In the genomic region with DNA sequence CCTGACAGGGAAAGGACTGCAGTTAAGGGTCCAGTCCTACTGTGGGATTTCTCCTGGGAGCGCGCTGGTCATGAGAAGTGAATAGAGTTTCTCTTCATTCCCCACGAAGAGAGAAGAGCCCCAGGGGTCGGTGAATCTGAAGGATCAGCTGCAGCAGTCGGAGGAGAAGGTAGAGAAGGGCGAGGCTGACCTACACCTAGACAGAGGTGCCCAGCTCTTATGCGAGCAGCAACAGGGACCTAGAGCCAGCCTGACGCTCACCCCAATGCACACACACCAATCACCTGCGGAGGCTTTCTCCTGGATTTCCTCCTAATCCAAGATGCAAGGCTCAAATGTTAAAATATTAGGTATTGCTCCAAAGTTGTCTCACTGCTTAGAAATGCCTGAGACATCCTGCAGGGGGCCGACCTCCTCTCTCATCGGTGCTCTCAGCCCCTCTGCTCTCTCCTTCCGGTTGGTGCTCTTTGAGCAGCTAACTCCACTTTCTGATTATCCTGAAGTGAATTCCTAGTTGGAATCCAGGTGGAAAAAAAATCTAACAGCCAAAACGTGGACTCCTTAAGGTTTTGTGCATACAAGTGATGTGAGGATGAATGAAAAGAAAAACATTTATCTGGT, we compare ENCODE assay signal across 12 cellular contexts.
DNase-seq lines count a peak whose midpoint lies in the region; ATAC-seq, FAIRE-seq and TF ChIP-seq lines count a peak whose summit lies in the region.
"Had no signal": no experiment of that assay in that cellular context is flagged by ENCODE, and none has a peak within 500 bp of the region (broad histone marks: within the 10 kb centered on the region; RNA-seq: fewer than 3 reads in every experiment).

No MANE protein-coding gene starts in this region.

- no peak overlapping the region for H2BK120ac ChIP-seq in mesenchymal stem cell (ENCODE audit: low read depth, low read length)

- no peak for FAIRE-seq in astrocyte (lab: Jason Lieb, UNC)

- no peak overlapping the region for H2BK12ac ChIP-seq in mesenchymal stem cell (ENCODE audit: low read length in 2 of 2)

- no peak overlapping the region for H3K4me2 ChIP-seq in Karpas-422 (ENCODE audit: low read depth, low read length, poor library complexity, severe bottlenecking)
- no peak overlapping the region for H3K4me2 ChIP-seq in astrocyte (ENCODE audit: low read length)
- no peak overlapping the region for H3K4me2 ChIP-seq in mesenchymal stem cell (ENCODE audit: low read length, poor library complexity, severe bottlenecking)

- 0 out of 2 replicates have a peak, but pooled peaks cover 2% of the 10 kb centered on the region for H3K27me3 ChIP-seq in Karpas-422 (ENCODE audit: low read length)
- H3K27me3 ChIP-seq in astrocyte (ENCODE audit: insufficient read depth, low read length) = no peaks in the 10 kb centered on the region
- no peaks in the 10 kb centered on the region for H3K27me3 ChIP-seq in mesenchymal stem cell (ENCODE audit: control insufficient read depth in 1 of 2, insufficient read depth in 1 of 2, low read length in 2 of 2)

- H3K14ac ChIP-seq in mesenchymal stem cell (ENCODE audit: low read length in 2 of 2) = no peak overlapping the region

- TF ChIP-seq CTCF in GM12864 (IDR thresholded peaks at IDR 0.05; ENCODE audit: low read depth, low read length, missing control alignments) (peak; percentile 50), astrocyte (IDR thresholded peaks at IDR 0.05; ENCODE audit: insufficient read depth, low read depth, low read length) (peak; percentile 20)

- no peaks in the 10 kb centered on the region for H3K9me2 ChIP-seq in Karpas-422 (replicated peaks; ENCODE audit: insufficient read depth, low read length)

- H3K4me3 ChIP-seq in GM12864 (ENCODE audit: low read depth, low read length) = no peak overlapping the region
- no peak overlapping the region for H3K4me3 ChIP-seq in Karpas-422 (ENCODE audit: low read length)
- H3K4me3 ChIP-seq in astrocyte (ENCODE audit: insufficient read depth, low read depth, low read length) = no peak overlapping the region
- H3K4me3 ChIP-seq in mesenchymal stem cell (ENCODE audit: insufficient read depth in 1 of 2, low read depth in 1 of 2, low read length in 2 of 2) = no peak overlapping the region

- no peak overlapping the region for H2AFZ ChIP-seq in Karpas-422 (ENCODE audit: low read length)
- H2AFZ ChIP-seq in astrocyte (ENCODE audit: low read depth, low read length) = no peak overlapping the region
- H2AFZ ChIP-seq in mesenchymal stem cell (ENCODE audit: low read depth, low read length) = no peak overlapping the region

- no peaks in the 10 kb centered on the region for H3K9me3 Mint-ChIP-seq in astrocyte (ENCODE audit: unreplicated experiment)
- H3K9me3 Mint-ChIP-seq: activated naive CD8-positive, alpha-beta T cell treated with anti-CD3 and anti-CD28 coated beads, Interleukin-2, amount 10 ng/mL, durations not matched to agents 7 days and 5 days had no signal

- H3K36me3 ChIP-seq in Karpas-422 (ENCODE audit: insufficient read depth, low read length) = no peaks in the 10 kb centered on the region
- no peaks in the 10 kb centered on the region for H3K36me3 ChIP-seq in astrocyte (ENCODE audit: insufficient read depth, low read length)
- H3K36me3 ChIP-seq in mesenchymal stem cell (ENCODE audit: control insufficient read depth in 1 of 2, insufficient read depth in 2 of 2, low read depth in 1 of 2, low read length in 2 of 2) = peaks cover 0 to 6% of the 10 kb centered on the region in 2 experiments

- no peak for DNase-seq in GM12864 (ENCODE audit: low read depth)
- peak; percentile 61 for DNase-seq in Karpas-422
- no peak for DNase-seq in astrocyte (ENCODE audit: low read depth)
- no peak for DNase-seq in mesenchymal stem cell
- DNase-seq in occipital lobe (lab: John Stamatoyannopoulos, UW) = no peak
- DNase-seq in activated naive CD4-positive, alpha-beta T cell treated with anti-CD3 and anti-CD28 coated beads, Interleukin-2, amount 50 U/mL, for 16 hours = no peak
- DNase-seq: activated naive CD8-positive, alpha-beta T cell treated with anti-CD3 and anti-CD28 coated beads, Interleukin-2, amount 10 ng/mL, durations not matched to agents 7 days and 5 days; NCI-H2081 treated with DMSO at 0.1 percent for 48 hours; SHP77 treated with DMSO at 0.1 percent for 48 hours had no signal

- H3K9me3 ChIP-seq in Karpas-422 (ENCODE audit: low read length) (no peaks in the 10 kb centered on the region), astrocyte (ENCODE audit: insufficient read depth, low read depth, low read length) (no peaks in the 10 kb centered on the region), mesenchymal stem cell (ENCODE audit: control insufficient read depth, low read length) (no peaks in the 10 kb centered on the region)

- no peak overlapping the region for H3K23ac ChIP-seq in mesenchymal stem cell (ENCODE audit: low read length in 2 of 2)

- H3K79me2 ChIP-seq in Karpas-422 (ENCODE audit: low read length) (no peaks in the 10 kb centered on the region), astrocyte (ENCODE audit: insufficient read depth, low read length) (no peaks in the 10 kb centered on the region)

- ATAC-seq in GM18873 (IDR thresholded peaks at IDR 0.05; ENCODE audit: low FRiP score, unreplicated experiment) (no peak), HG03025 (IDR thresholded peaks at IDR 0.05; ENCODE audit: low FRiP score, unreplicated experiment) (no peak)

- H2BK5ac ChIP-seq in mesenchymal stem cell (ENCODE audit: low read depth, low read length, poor library complexity, severe bottlenecking) = no peak overlapping the region

- H3K27ac Mint-ChIP-seq in astrocyte (ENCODE audit: unreplicated experiment) = no peak overlapping the region
- H3K27ac Mint-ChIP-seq: activated naive CD8-positive, alpha-beta T cell treated with anti-CD3 and anti-CD28 coated beads, Interleukin-2, amount 10 ng/mL, durations not matched to agents 7 days and 5 days; nephron had no signal

- H3K27ac ChIP-seq in Karpas-422 (ENCODE audit: low read length) = no peak overlapping the region
- H3K27ac ChIP-seq in astrocyte (ENCODE audit: low read depth, low read length) = no peak overlapping the region
- no peak overlapping the region for H3K27ac ChIP-seq in mesenchymal stem cell (ENCODE audit: low read length, poor library complexity, severe bottlenecking)

- H4K20me1 ChIP-seq in Karpas-422 (ENCODE audit: insufficient read depth, low read depth, low read length) (no peaks in the 10 kb centered on the region), astrocyte (ENCODE audit: insufficient read depth, low read length) (no peaks in the 10 kb centered on the region)

- H2BK15ac ChIP-seq in mesenchymal stem cell (ENCODE audit: low read depth, poor library complexity, severe bottlenecking) = no peak overlapping the region

- H3K9ac ChIP-seq in Karpas-422 (ENCODE audit: low read length) (no peak overlapping the region), astrocyte (ENCODE audit: low read length) (no peak overlapping the region), mesenchymal stem cell (ENCODE audit: low read length) (no peak overlapping the region)

- no peak overlapping the region for H4K8ac ChIP-seq in mesenchymal stem cell (ENCODE audit: low read length)

- H3K79me1 ChIP-seq in mesenchymal stem cell (replicated peaks; ENCODE audit: low read length, poor library complexity, severe bottlenecking) = peaks cover 15% of the 10 kb centered on the region

- H3K36me3 Mint-ChIP-seq in astrocyte (ENCODE audit: low read depth, unreplicated experiment) = no peaks in the 10 kb centered on the region
- H3K36me3 Mint-ChIP-seq: activated naive CD8-positive, alpha-beta T cell treated with anti-CD3 and anti-CD28 coated beads, Interleukin-2, amount 10 ng/mL, durations not matched to agents 7 days and 5 days had no signal

- H3K4me1 ChIP-seq in Karpas-422 (ENCODE audit: low read length) (peaks cover 33% of the 10 kb centered on the region), astrocyte (ENCODE audit: insufficient read depth, low read length) (no peaks in the 10 kb centered on the region), mesenchymal stem cell (ENCODE audit: control insufficient read depth, insufficient read depth, low read depth, low read length) (no peaks in the 10 kb centered on the region)

- peak overlapping the region; percentile 21 for H2AK5ac ChIP-seq in mesenchymal stem cell (ENCODE audit: low read length, severe bottlenecking)

- no peaks in the 10 kb centered on the region for H3K27me3 Mint-ChIP-seq in astrocyte (ENCODE audit: low read depth, unreplicated experiment)

- no peak overlapping the region for H4K91ac ChIP-seq in mesenchymal stem cell (ENCODE audit: low read length)

- no peak overlapping the region for H3K4me3 Mint-ChIP-seq in astrocyte (ENCODE audit: unreplicated experiment)
- H3K4me3 Mint-ChIP-seq: activated naive CD8-positive, alpha-beta T cell treated with anti-CD3 and anti-CD28 coated beads, Interleukin-2, amount 10 ng/mL, durations not matched to agents 7 days and 5 days; nephron had no signal

- WGBS in mesenchymal stem cell = 85% methylated on average over 13 of the region's 13 CpGs

- no peak overlapping the region for H3K18ac ChIP-seq in mesenchymal stem cell (ENCODE audit: low read depth in 1 of 2, low read length in 2 of 2)

- H3K4ac ChIP-seq in mesenchymal stem cell (ENCODE audit: low read depth in 1 of 2, low read length in 2 of 2) = no peak overlapping the region

- H3K4me1 Mint-ChIP-seq in astrocyte (ENCODE audit: low read depth, unreplicated experiment) = no peaks in the 10 kb centered on the region
- H3K4me1 Mint-ChIP-seq: activated naive CD8-positive, alpha-beta T cell treated with anti-CD3 and anti-CD28 coated beads, Interleukin-2, amount 10 ng/mL, durations not matched to agents 7 days and 5 days; nephron had no signal
